Comparison of ENCODE assay signal across 11 cellular contexts in genomic region chr9:136007906-136008692, GRCh38. TPM values are rescaled to one million over a fixed set of nuclear protein-coding genes. Genes with fewer than 3 reads are reported as not detected.
DNase-seq lines count a peak whose midpoint lies in the region; ATAC-seq, FAIRE-seq and TF ChIP-seq lines count a peak whose summit lies in the region.
"Had no signal": no experiment of that assay in that cellular context is flagged by ENCODE, and none has a peak within 500 bp of the region (broad histone marks: within the 10 kb centered on the region; RNA-seq: fewer than 3 reads in every experiment).

No MANE protein-coding gene starts in this region.

- H3K9me3 ChIP-seq in lower lobe of right lung (no peaks in the 10 kb centered on the region), upper lobe of right lung (no peaks in the 10 kb centered on the region)

- peak; percentile 30 for DNase-seq in Right ventricle myocardium inferior (ENCODE audit: missing footprints)
- no peak for DNase-seq in left ventricle myocardium superior
- peak; percentile 59 for DNase-seq in bronchial epithelial cell (ENCODE audit: low read depth)
- no peak for DNase-seq in lower lobe of right lung
- DNase-seq in upper lobe of right lung: no peak
- DNase-seq in amygdala (lab: John Stamatoyannopoulos, UW): no peak
- no peak for DNase-seq in putamen (ENCODE audit: low spot score)
- no peak for DNase-seq in caudate nucleus (lab: John Stamatoyannopoulos, UW)
- DNase-seq: activated CD8-positive, alpha-beta memory T cell treated with anti-CD3 and anti-CD28 coated beads, Interleukin-2, amount 50 U/mL, for 4 hours; SW 1271 had no signal

- peak overlapping the region; percentile 61 for H3K27ac ChIP-seq in lower lobe of right lung
- peak overlapping the region; percentile 72 for H3K27ac ChIP-seq in upper lobe of right lung
- H3K27ac ChIP-seq in caudate nucleus (ENCODE audit: low read depth, low read length): no peak overlapping the region

- TF ChIP-seq CTCF in bronchial epithelial cell (IDR thresholded peaks at IDR 0.05; ENCODE audit: insufficient read depth, low read length, severe bottlenecking): no peak
- TF ChIP-seq CTCF in lower lobe of right lung (IDR thresholded peaks at IDR 0.05): no peak
- TF ChIP-seq CTCF in upper lobe of right lung (IDR thresholded peaks at IDR 0.05): no peak

- H3K4me1 ChIP-seq in lower lobe of right lung (peaks cover 44% of the 10 kb centered on the region), upper lobe of right lung (peaks cover 29% of the 10 kb centered on the region)

- H3K27me3 ChIP-seq in bronchial epithelial cell (ENCODE audit: control insufficient read depth, insufficient read depth, low read length): no peaks in the 10 kb centered on the region
- no peaks in the 10 kb centered on the region for H3K27me3 ChIP-seq in lower lobe of right lung (ENCODE audit: low read depth)
- no peaks in the 10 kb centered on the region for H3K27me3 ChIP-seq in upper lobe of right lung

- H3K4me3 ChIP-seq in bronchial epithelial cell (ENCODE audit: low read depth, low read length) (no peak overlapping the region), lower lobe of right lung (no peak overlapping the region), upper lobe of right lung (no peak overlapping the region)
- H3K4me3 ChIP-seq: coronary artery had no signal

- ATAC-seq in Right ventricle myocardium inferior (no peak), left ventricle myocardium superior (no peak), lower lobe of right lung (no peak), upper lobe of right lung (no peak)

- no peak for FAIRE-seq in bronchial epithelial cell (lab: Jason Lieb, UNC)

- H3K36me3 ChIP-seq in bronchial epithelial cell (ENCODE audit: control insufficient read depth, insufficient read depth, low read length) (peaks cover 11% of the 10 kb centered on the region), lower lobe of right lung (peaks cover 29% of the 10 kb centered on the region), upper lobe of right lung (peaks cover 20% of the 10 kb centered on the region)

- intact Hi-C loops in Right ventricle myocardium inferior (cut with DNase I): no loop called here
- intact Hi-C loops in left ventricle myocardium superior (cut with micrococcal nuclease): no loop called here
- intact Hi-C loops in lower lobe of right lung (cut with DNase I): no loop called here
- intact Hi-C loops in upper lobe of right lung (cut with DNase I): no loop called here

RNA-seq across cellular contexts. Expression of gene UBAC1, which starts 46.9 kb away (rescaled TPM):
- 119 TPM for total RNA-seq in Right ventricle myocardium inferior
- total RNA-seq in left ventricle myocardium superior: 116 TPM
- 36.1 and 38.5 TPM in 2 replicates for total RNA-seq in bronchial epithelial cell
- 40.3 TPM for total RNA-seq in lower lobe of right lung
- total RNA-seq in upper lobe of right lung: 30.1 TPM

Comparison
In these comparisons a context has a peak if more than half of its experiments do, and no peak if none do; other contexts are left out.
1. DNase-seq: peak in Right ventricle myocardium inferior (single experiment) and bronchial epithelial cell (single experiment); none in left ventricle myocardium superior (single experiment), lower lobe of right lung (single experiment), upper lobe of right lung (single experiment), amygdala (0 of 56), putamen (single experiment) and caudate nucleus (0 of 61).